In genomic region chr9:34431661-34432060, GRCh38 we compare ENCODE assay signal across 28 cellular contexts. TPM values are rescaled to one million over a fixed set of nuclear protein-coding genes. Genes with fewer than 3 reads are reported as not detected.
"Had no signal": no experiment of that assay in that cellular context is flagged by ENCODE, and none has a peak within 500 bp of the region (broad histone marks: within the 10 kb centered on the region; RNA-seq: fewer than 3 reads in every experiment).

No MANE protein-coding gene starts in this region.

- H3K27me3 ChIP-seq: hepatocyte, pancreas, sigmoid colon, testis, vagina had no signal

- H3K9me3 Mint-ChIP-seq: activated CD4-positive, alpha-beta T cell treated with anti-CD3 and anti-CD28 coated beads, Interleukin-2, amount 10 ng/mL, durations not matched to agents 7 days and 5 days; activated CD8-positive, alpha-beta T cell treated with anti-CD3 and anti-CD28 coated beads for 36 hours; activated naive CD8-positive, alpha-beta T cell treated with anti-CD3 and anti-CD28 coated beads, Interleukin-2, amount 50 U/mL, for 24 hours; activated T-helper 1 cell treated with anti-CD3 and anti-CD28 coated beads, Interleukin-12 subunit alpha, Interleukin-12 subunit beta, Interleukin-2, Interleukin-4 antibody, amounts not matched to agents 30 ng/mL and 10 ng/mL and 1 ng/mL, durations not matched to agents 14 hours and 24 hours and 36 hours; dendritic cell treated with granulocyte-macrophage colony-stimulating factor and Interleukin-4, amounts not matched to agents 40 ng/mL and 50 ng/mL, for 4 days; immature natural killer cell; nephron; stimulated activated memory B cell treated with anti-CD40 and anti-IgM and Interleukin-4, amounts not matched to agents 10 μg/mL and 1 μg/mL and 100 μg/mL, for 72 hours; type B pancreatic cell had no signal

- DNase-seq: activated CD4-positive, alpha-beta T cell treated with anti-CD3 and anti-CD28 coated beads, Interleukin-2, amount 10 ng/mL, durations not matched to agents 7 days and 5 days; activated CD4-positive, CD25-positive, alpha-beta regulatory T cell treated with anti-CD3 and anti-CD28 coated beads, Interleukin-2, amount 50 U/mL, for 72 hours; activated CD8-positive, alpha-beta memory T cell treated with anti-CD3 and anti-CD28 coated beads, Interleukin-2, amount 10 ng/mL, durations not matched to agents 7 days and 5 days; activated CD8-positive, alpha-beta T cell treated with anti-CD3 and anti-CD28 coated beads for 36 hours; activated gamma-delta T cell; activated naive CD4-positive, alpha-beta T cell treated with anti-CD3 and anti-CD28 coated beads, Interleukin-2, amount 50 U/mL, for 16 hours; activated naive CD8-positive, alpha-beta T cell treated with anti-CD3 and anti-CD28 coated beads, Interleukin-2, amount 50 U/mL, for 24 hours; activated T-cell treated with anti-CD3 and anti-CD28 coated beads for 4 hours; effector CD8-positive, alpha-beta T cell; immature natural killer cell; sigmoid colon; stimulated activated CD4-positive, alpha-beta T cell treated with anti-CD3 and anti-CD28 coated beads, Interleukin-15, amount 100 ng/mL, for 24 hours; testis; WERI-Rb-1 had no signal

- H3K9me3 ChIP-seq: pancreas, sigmoid colon, testis, vagina had no signal

- H3K4me3 Mint-ChIP-seq: activated CD4-positive, alpha-beta T cell treated with anti-CD3 and anti-CD28 coated beads, Interleukin-2, amount 10 ng/mL, durations not matched to agents 7 days and 5 days; activated CD8-positive, alpha-beta memory T cell treated with anti-CD3 and anti-CD28 coated beads, Interleukin-2, amount 10 ng/mL, durations not matched to agents 7 days and 5 days; activated CD8-positive, alpha-beta T cell treated with anti-CD3 and anti-CD28 coated beads for 36 hours; activated naive CD8-positive, alpha-beta T cell treated with anti-CD3 and anti-CD28 coated beads, Interleukin-2, amount 50 U/mL, for 24 hours; activated T-helper 1 cell treated with anti-CD3 and anti-CD28 coated beads, Interleukin-12 subunit alpha, Interleukin-12 subunit beta, Interleukin-2, Interleukin-4 antibody, amounts not matched to agents 30 ng/mL and 10 ng/mL and 1 ng/mL, durations not matched to agents 14 hours and 24 hours and 36 hours; dendritic cell treated with granulocyte-macrophage colony-stimulating factor and Interleukin-4, amounts not matched to agents 40 ng/mL and 50 ng/mL, for 4 days; immature natural killer cell; stimulated activated memory B cell treated with anti-CD40 and anti-IgM and Interleukin-4, amounts not matched to agents 10 μg/mL and 1 μg/mL and 100 μg/mL, for 72 hours; type B pancreatic cell had no signal

- H3K36me3 Mint-ChIP-seq: activated CD8-positive, alpha-beta memory T cell treated with anti-CD3 and anti-CD28 coated beads, Interleukin-2, amount 10 ng/mL, durations not matched to agents 7 days and 5 days; immature natural killer cell; type B pancreatic cell had no signal

- H2AFZ ChIP-seq: hepatocyte had no signal

- H3K4me1 Mint-ChIP-seq: activated CD4-positive, alpha-beta T cell treated with anti-CD3 and anti-CD28 coated beads, Interleukin-2, amount 10 ng/mL, durations not matched to agents 7 days and 5 days; activated CD8-positive, alpha-beta memory T cell treated with anti-CD3 and anti-CD28 coated beads, Interleukin-2, amount 10 ng/mL, durations not matched to agents 7 days and 5 days; activated naive CD8-positive, alpha-beta T cell treated with anti-CD3 and anti-CD28 coated beads, Interleukin-2, amount 50 U/mL, for 24 hours had no signal

- H3K27ac ChIP-seq: hepatocyte, pancreas, sigmoid colon, testis, vagina, WERI-Rb-1 had no signal

- H3K4me2 ChIP-seq: hepatocyte, smooth muscle cell had no signal

- ATAC-seq: activated CD8-positive, alpha-beta memory T cell treated with anti-CD3 and anti-CD28 coated beads, Interleukin-2, amount 10 ng/mL, durations not matched to agents 7 days and 5 days; activated CD8-positive, alpha-beta T cell treated with anti-CD3 and anti-CD28 coated beads for 36 hours; activated naive CD8-positive, alpha-beta T cell treated with anti-CD3 and anti-CD28 coated beads, Interleukin-2, amount 50 U/mL, for 24 hours; stimulated activated memory B cell treated with anti-CD40 and anti-IgM and Interleukin-4, amounts not matched to agents 10 μg/mL and 1 μg/mL and 100 μg/mL, for 72 hours had no signal

- H3K27me3 Mint-ChIP-seq: activated CD4-positive, alpha-beta T cell treated with anti-CD3 and anti-CD28 coated beads, Interleukin-2, amount 10 ng/mL, durations not matched to agents 7 days and 5 days; activated CD8-positive, alpha-beta memory T cell treated with anti-CD3 and anti-CD28 coated beads, Interleukin-2, amount 10 ng/mL, durations not matched to agents 7 days and 5 days; activated CD8-positive, alpha-beta T cell treated with anti-CD3 and anti-CD28 coated beads for 36 hours; activated naive CD8-positive, alpha-beta T cell treated with anti-CD3 and anti-CD28 coated beads, Interleukin-2, amount 50 U/mL, for 24 hours; dendritic cell treated with granulocyte-macrophage colony-stimulating factor and Interleukin-4, amounts not matched to agents 40 ng/mL and 50 ng/mL, for 4 days; stimulated activated memory B cell treated with anti-CD40 and anti-IgM and Interleukin-4, amounts not matched to agents 10 μg/mL and 1 μg/mL and 100 μg/mL, for 72 hours; type B pancreatic cell had no signal

- H3K4me3 ChIP-seq: hepatocyte, pancreas, sigmoid colon, smooth muscle cell, testis, vagina had no signal

- H3K27ac Mint-ChIP-seq: activated CD4-positive, alpha-beta T cell treated with anti-CD3 and anti-CD28 coated beads, Interleukin-2, amount 10 ng/mL, durations not matched to agents 7 days and 5 days; activated CD8-positive, alpha-beta memory T cell treated with anti-CD3 and anti-CD28 coated beads, Interleukin-2, amount 10 ng/mL, durations not matched to agents 7 days and 5 days; activated CD8-positive, alpha-beta T cell treated with anti-CD3 and anti-CD28 coated beads for 36 hours; activated naive CD8-positive, alpha-beta T cell treated with anti-CD3 and anti-CD28 coated beads, Interleukin-2, amount 50 U/mL, for 24 hours; activated T-helper 1 cell treated with anti-CD3 and anti-CD28 coated beads, Interleukin-12 subunit alpha, Interleukin-12 subunit beta, Interleukin-2, Interleukin-4 antibody, amounts not matched to agents 30 ng/mL and 10 ng/mL and 1 ng/mL, durations not matched to agents 14 hours and 24 hours and 36 hours; dendritic cell treated with granulocyte-macrophage colony-stimulating factor and Interleukin-4, amounts not matched to agents 40 ng/mL and 50 ng/mL, for 4 days; immature natural killer cell; nephron; stimulated activated memory B cell treated with anti-CD40 and anti-IgM and Interleukin-4, amounts not matched to agents 10 μg/mL and 1 μg/mL and 100 μg/mL, for 72 hours; type B pancreatic cell had no signal

- H3K36me3 ChIP-seq: pancreas, sigmoid colon, vagina, WERI-Rb-1 had no signal

- H3K79me2 ChIP-seq: hepatocyte had no signal

RNA-seq across cellular contexts. Expression of gene DNAI1, which starts 26.9 kb away (rescaled TPM):
- total RNA-seq: activated CD4-positive, alpha-beta T cell treated with anti-CD3 and anti-CD28 coated beads, Interleukin-2, amount 10 ng/mL, durations not matched to agents 7 days and 5 days; activated CD8-positive, alpha-beta memory T cell treated with anti-CD3 and anti-CD28 coated beads, Interleukin-2, amount 10 ng/mL, durations not matched to agents 7 days and 5 days; activated T-helper 1 cell treated with anti-CD3 and anti-CD28 coated beads, Interleukin-12 subunit alpha, Interleukin-12 subunit beta, Interleukin-2, Interleukin-4 antibody, amounts not matched to agents 30 ng/mL and 10 ng/mL and 1 ng/mL, durations not matched to agents 14 hours and 24 hours and 36 hours; fibroblast of lung; kidney epithelial cell; left ventricle myocardium superior; mammary epithelial cell; smooth muscle cell; T-helper 2 cell treated with Interferon-gamma antibody and Interleukin-4, amounts not matched to agents 100 ng/mL and 5 ng/mL, for 36 hours; vagina had no signal
- polyA plus RNA-seq: fibroblast of lung, hepatocyte, immature natural killer cell had no signal
